In genomic region chr1:116428600-116428999, GRCh38 we compare ENCODE assay signal across 19 cellular contexts. TPM values are rescaled to one million over a fixed set of nuclear protein-coding genes. Genes with fewer than 3 reads are reported as not detected.
A peak's percentile ranks its signal among the peaks of the same experiment; 100 is the strongest.
DNase-seq lines count a peak whose midpoint lies in the region; ATAC-seq, FAIRE-seq and TF ChIP-seq lines count a peak whose summit lies in the region.
"Had no signal": no experiment of that assay in that cellular context is flagged by ENCODE, and none has a peak within 500 bp of the region (broad histone marks: within the 10 kb centered on the region; RNA-seq: fewer than 3 reads in every experiment).

No MANE protein-coding gene starts in this region.

- CTCF ChIA-PET in activated CD8-positive, alpha-beta T cell treated with anti-CD3 and anti-CD28 coated beads, Interleukin-2, amount 10 ng/mL, durations not matched to agents 7 days and 5 days (lab: Charles Lee): no interaction called here
- CTCF ChIA-PET in activated CD8-positive, alpha-beta T cell treated with anti-CD3 and anti-CD28 coated beads for 36 hours (lab: Charles Lee): interaction anchor here (1.3 kb wide), 1 partner anchor 56 kb away, joined by 6 read pairs; no protein-coding TSS in a partner anchor

- no peaks in the 10 kb centered on the region for H3K9me3 ChIP-seq in neuronal stem cell (replicated peaks in 1 of 2; ENCODE audit: control insufficient read depth in 2 of 2, insufficient read depth in 1 of 2, low read depth in 1 of 2, low read length in 2 of 2)
- H3K9me3 ChIP-seq: A549, Caco-2, HAP-1 had no signal

- H3K4me3 Mint-ChIP-seq in activated CD8-positive, alpha-beta T cell treated with anti-CD3 and anti-CD28 coated beads, Interleukin-2, amount 10 ng/mL, durations not matched to agents 7 days and 5 days: no peak overlapping the region
- no peak overlapping the region for H3K4me3 Mint-ChIP-seq in activated CD8-positive, alpha-beta T cell treated with anti-CD3 and anti-CD28 coated beads for 36 hours
- H3K4me3 Mint-ChIP-seq in GM23338: no peak overlapping the region
- H3K4me3 Mint-ChIP-seq: CD4-positive, alpha-beta T cell had no signal

- intact Hi-C loops in activated CD8-positive, alpha-beta T cell treated with anti-CD3 and anti-CD28 coated beads for 36 hours (cut with micrococcal nuclease): no loop called here

- H3K9me3 Mint-ChIP-seq in activated CD8-positive, alpha-beta T cell treated with anti-CD3 and anti-CD28 coated beads, Interleukin-2, amount 10 ng/mL, durations not matched to agents 7 days and 5 days (ENCODE audit: insufficient read depth): no peaks in the 10 kb centered on the region
- H3K9me3 Mint-ChIP-seq in activated CD8-positive, alpha-beta T cell treated with anti-CD3 and anti-CD28 coated beads for 36 hours: no peaks in the 10 kb centered on the region
- H3K9me3 Mint-ChIP-seq in GM23338: no peaks in the 10 kb centered on the region; the same call in 2 of the 3 replicates
- H3K9me3 Mint-ChIP-seq: CD4-positive, alpha-beta T cell had no signal

- H3K79me2 ChIP-seq in GM23338 (replicated peaks; ENCODE audit: insufficient read depth): no peaks in the 10 kb centered on the region

- H3K18ac ChIP-seq in neuronal stem cell (ENCODE audit: low read length): no peak overlapping the region

- no peak overlapping the region for H3K9ac ChIP-seq in neuronal stem cell (ENCODE audit: low read depth, low read length, poor library complexity)

- H3F3A ChIP-seq in GM23338 (replicated peaks; ENCODE audit: low read depth): no peaks in the 10 kb centered on the region

- H3K4me2 ChIP-seq in GM23338 (no peak overlapping the region), neuronal stem cell (ENCODE audit: insufficient read depth, low read length, poor library complexity, severe bottlenecking) (peak overlapping the region; percentile 27)
- H3K4me2 ChIP-seq: A549 had no signal

- H3K27ac ChIP-seq in GM23338 (ENCODE audit: low read depth) (no peak overlapping the region), neuronal stem cell (replicated peaks; ENCODE audit: low read length) (no peak overlapping the region)
- H3K27ac ChIP-seq: 22Rv1, A549, C4-2B had no signal

- H3K4ac ChIP-seq in neuronal stem cell (ENCODE audit: low read length): no peak overlapping the region

- FAIRE-seq in bronchial epithelial cell (lab: Jason Lieb, UNC): peak; percentile 32
- FAIRE-seq: A549, D721Med, GM12892, GM18507 had no signal

- H3K4me1 ChIP-seq in GM23338 (ENCODE audit: insufficient read depth) (no peaks in the 10 kb centered on the region), neuronal stem cell (ENCODE audit: control insufficient read depth in 2 of 2, insufficient read depth in 1 of 2, low read depth in 1 of 2, low read length in 2 of 2) (peaks cover 0 to 5% of the 10 kb centered on the region in 2 donors)
- H3K4me1 ChIP-seq: A549, HAP-1 had no signal

- no peak overlapping the region for H2AK5ac ChIP-seq in neuronal stem cell (ENCODE audit: low read depth, low read length)

- no peak overlapping the region for H2BK15ac ChIP-seq in neuronal stem cell (ENCODE audit: low read length)

- H3K79me1 ChIP-seq in neuronal stem cell (ENCODE audit: low read depth, low read length): no peaks in the 10 kb centered on the region

- no peak overlapping the region for H3K23ac ChIP-seq in neuronal stem cell (ENCODE audit: low read depth, low read length, poor library complexity)

- peak overlapping the region; percentile 47 for H2AFZ ChIP-seq in GM23338
- H2AFZ ChIP-seq in neuronal stem cell (ENCODE audit: low read length): no peak overlapping the region

- H2BK12ac ChIP-seq in neuronal stem cell (ENCODE audit: low read length): no peak overlapping the region

- TF ChIP-seq CTCF in activated CD8-positive, alpha-beta T cell treated with anti-CD3 and anti-CD28 coated beads for 36 hours (IDR thresholded peaks at IDR 0.05): no peak
- TF ChIP-seq CTCF in GM23338 (conservative IDR thresholded peaks at IDR 0.05; ENCODE audit: low read depth in 2 of 2): no peak
- TF ChIP-seq CTCF in bronchial epithelial cell (IDR thresholded peaks at IDR 0.05; ENCODE audit: insufficient read depth, low read length, severe bottlenecking): no peak

- no peaks in the 10 kb centered on the region for H3K9me2 ChIP-seq in GM23338 (ENCODE audit: insufficient read depth)

- H3K27me3 Mint-ChIP-seq in activated CD8-positive, alpha-beta T cell treated with anti-CD3 and anti-CD28 coated beads, Interleukin-2, amount 10 ng/mL, durations not matched to agents 7 days and 5 days (ENCODE audit: low read depth): peaks cover 21% of the 10 kb centered on the region
- H3K27me3 Mint-ChIP-seq in activated CD8-positive, alpha-beta T cell treated with anti-CD3 and anti-CD28 coated beads for 36 hours: no peaks in the 10 kb centered on the region
- peaks cover 4% of the 10 kb centered on the region for H3K27me3 Mint-ChIP-seq in GM23338 (ENCODE audit: insufficient read depth, low read depth, poor library complexity)
- H3K27me3 Mint-ChIP-seq: CD4-positive, alpha-beta T cell had no signal

- no peaks in the 10 kb centered on the region for H4K20me1 ChIP-seq in GM23338 (replicated peaks; ENCODE audit: insufficient read depth)

- WGBS in neuronal stem cell (ENCODE audit: extremely low coverage in 2 of 2, insufficient read length in 2 of 2, insufficient replicate concordance in 1 of 2), 2 donors: no CpG with 5 or more reads among the region's 7 CpGs

- no peaks in the 10 kb centered on the region for H3K36me3 Mint-ChIP-seq in activated CD8-positive, alpha-beta T cell treated with anti-CD3 and anti-CD28 coated beads, Interleukin-2, amount 10 ng/mL, durations not matched to agents 7 days and 5 days (ENCODE audit: low read depth)
- H3K36me3 Mint-ChIP-seq in activated CD8-positive, alpha-beta T cell treated with anti-CD3 and anti-CD28 coated beads for 36 hours (ENCODE audit: low read depth): no peaks in the 10 kb centered on the region
- no peaks in the 10 kb centered on the region for H3K36me3 Mint-ChIP-seq in GM23338 (ENCODE audit: low read depth)

- no peak overlapping the region for H4K91ac ChIP-seq in neuronal stem cell (ENCODE audit: low read depth, low read length, poor library complexity)

- no peak overlapping the region for H3K4me3 ChIP-seq in GM23338
- H3K4me3 ChIP-seq in bronchial epithelial cell (ENCODE audit: low read depth, low read length): no peak overlapping the region
- no peak overlapping the region for H3K4me3 ChIP-seq in neuronal stem cell (ENCODE audit: low read length in 2 of 2)
- H3K4me3 ChIP-seq: A549, HAP-1 had no signal

- no peak overlapping the region for H2BK120ac ChIP-seq in neuronal stem cell (ENCODE audit: low read depth, low read length)

- no peak for ATAC-seq in activated CD8-positive, alpha-beta T cell treated with anti-CD3 and anti-CD28 coated beads, Interleukin-2, amount 10 ng/mL, durations not matched to agents 7 days and 5 days
- ATAC-seq in activated CD8-positive, alpha-beta T cell treated with anti-CD3 and anti-CD28 coated beads for 36 hours: no peak
- ATAC-seq in GM23338 (no peak; the same call in 2 of the 3 replicates), GM21619 (IDR thresholded peaks at IDR 0.05; ENCODE audit: unreplicated experiment) (no peak)
- ATAC-seq: A549 had no signal

- no peak overlapping the region for H3K27ac Mint-ChIP-seq in activated CD8-positive, alpha-beta T cell treated with anti-CD3 and anti-CD28 coated beads, Interleukin-2, amount 10 ng/mL, durations not matched to agents 7 days and 5 days
- H3K27ac Mint-ChIP-seq in activated CD8-positive, alpha-beta T cell treated with anti-CD3 and anti-CD28 coated beads for 36 hours: no peak overlapping the region
- H3K27ac Mint-ChIP-seq in GM23338: no peak overlapping the region
- H3K27ac Mint-ChIP-seq: CD4-positive, alpha-beta T cell had no signal

- no peaks in the 10 kb centered on the region for H3K36me3 ChIP-seq in GM23338 (ENCODE audit: insufficient read depth)
- no peaks in the 10 kb centered on the region for H3K36me3 ChIP-seq in bronchial epithelial cell (ENCODE audit: control insufficient read depth, insufficient read depth, low read length)
- H3K36me3 ChIP-seq in neuronal stem cell (replicated peaks in 1 of 2; ENCODE audit: control insufficient read depth in 2 of 2, insufficient read depth in 2 of 2, low read length in 2 of 2): no peaks in the 10 kb centered on the region
- H3K36me3 ChIP-seq: HAP-1 had no signal

- DNase-seq in activated CD8-positive, alpha-beta T cell treated with anti-CD3 and anti-CD28 coated beads, Interleukin-2, amount 10 ng/mL, durations not matched to agents 7 days and 5 days: peak; percentile 17
- no peak for DNase-seq in activated CD8-positive, alpha-beta T cell treated with anti-CD3 and anti-CD28 coated beads for 36 hours
- DNase-seq in GM23338 (ENCODE audit: low spot score) (no peak), bronchial epithelial cell (ENCODE audit: low read depth) (no peak), neuronal stem cell (ENCODE audit: low spot score) (no peak), NCI-H510A (lab: John Stamatoyannopoulos, UW) (no peak)
- DNase-seq: AML-193; Caco-2; CD4-positive, alpha-beta T cell; DMS79; GDM1 had no signal

- POLR2A ChIA-PET in activated CD8-positive, alpha-beta T cell treated with anti-CD3 and anti-CD28 coated beads, Interleukin-2, amount 10 ng/mL, durations not matched to agents 7 days and 5 days (lab: Charles Lee): interaction anchor here (1.8 kb wide), 1 partner anchor 10 kb away, joined by 8 read pairs; no protein-coding TSS in a partner anchor
- POLR2A ChIA-PET in activated CD8-positive, alpha-beta T cell treated with anti-CD3 and anti-CD28 coated beads for 36 hours (lab: Charles Lee): interaction anchor here (0.6 to 2.2 kb wide), 2 partner anchors 9 to 14 kb away, joined by 3 to 7 read pairs; no protein-coding TSS in a partner anchor

- no peak overlapping the region for H2BK5ac ChIP-seq in neuronal stem cell (ENCODE audit: low read length)

- H3K14ac ChIP-seq in neuronal stem cell (ENCODE audit: low read length): no peak overlapping the region

- H3K27me3 ChIP-seq in GM23338 (ENCODE audit: insufficient read depth): no peaks in the 10 kb centered on the region
- H3K27me3 ChIP-seq in bronchial epithelial cell (ENCODE audit: control insufficient read depth, insufficient read depth, low read length): no peaks in the 10 kb centered on the region
- H3K27me3 ChIP-seq in neuronal stem cell (ENCODE audit: control insufficient read depth in 3 of 3, insufficient read depth in 3 of 3, low read depth in 1 of 3, low read length in 3 of 3): peaks cover 0 to 31% (median 0%) of the 10 kb centered on the region in 3 experiments

- no peak overlapping the region for H4K8ac ChIP-seq in neuronal stem cell (ENCODE audit: low read depth, low read length)

- H3K4me1 Mint-ChIP-seq in activated CD8-positive, alpha-beta T cell treated with anti-CD3 and anti-CD28 coated beads, Interleukin-2, amount 10 ng/mL, durations not matched to agents 7 days and 5 days (ENCODE audit: low read depth): no peaks in the 10 kb centered on the region
- H3K4me1 Mint-ChIP-seq in activated CD8-positive, alpha-beta T cell treated with anti-CD3 and anti-CD28 coated beads for 36 hours (ENCODE audit: low read depth): peaks cover 3% of the 10 kb centered on the region
- H3K4me1 Mint-ChIP-seq in GM23338: peaks cover 3% of the 10 kb centered on the region; the same call in 2 of the 3 replicates

RNA-seq across cellular contexts. Expression of gene ATP1A1, which starts 55.6 kb away (rescaled TPM):
- total RNA-seq in activated CD8-positive, alpha-beta T cell treated with anti-CD3 and anti-CD28 coated beads, Interleukin-2, amount 10 ng/mL, durations not matched to agents 7 days and 5 days: 100 to 1,000 TPM; 203 to 204 TPM
- total RNA-seq in activated CD8-positive, alpha-beta T cell treated with anti-CD3 and anti-CD28 coated beads for 36 hours: 100 to 1,000 TPM; 201 to 202 TPM
- 174 and 202 TPM in 2 replicates for total RNA-seq in GM23338 (2014; rRNA removed; shearing (Covaris generic))
- polyA plus RNA-seq in GM23338 (2016; fragmentation: Nextera tagmentation; extraction: Ambion mirVana): 114 and 117 TPM in 2 replicates
- 123 and 177 TPM in 2 replicates for total RNA-seq in bronchial epithelial cell
- 90.7 TPM for polyA plus RNA-seq in neuronal stem cell (2013, experiment 1 of 2)
- polyA plus RNA-seq in neuronal stem cell (2013, experiment 2 of 2): 87.6 TPM
